In genomic region chr15:23910030-23910429, GRCh38 we compare ENCODE assay signal across 25 cellular contexts.
DNase-seq lines count a peak whose midpoint lies in the region; ATAC-seq, FAIRE-seq and TF ChIP-seq lines count a peak whose summit lies in the region.
"Had no signal": no experiment of that assay in that cellular context is flagged by ENCODE, and none has a peak within 500 bp of the region (broad histone marks: within the 10 kb centered on the region; RNA-seq: fewer than 3 reads in every experiment).

No MANE protein-coding gene starts in this region.

- POLR2A ChIA-PET in H1 (lab: Charles Lee; ENCODE audit: partially characterized antibody) = no interaction called here

- FAIRE-seq in H1 (lab: Jason Lieb, UNC) = no peak
- FAIRE-seq: A549, GM12891, H54 had no signal

- CTCF ChIA-PET in H1 (lab: Charles Lee; ENCODE audit: partially characterized antibody) = interaction anchor here (1.5 kb wide), 1 partner anchor 55 kb away, joined by 3 read pairs; no protein-coding TSS in a partner anchor

- H4K20me1 ChIP-seq in H1 (replicated peaks in 1 of 2; ENCODE audit: control insufficient read depth in 1 of 2, insufficient read depth in 2 of 2, low read length in 2 of 2) = no peaks in the 10 kb centered on the region
- H4K20me1 ChIP-seq: BLaER1 treated with 17β-estradiol and CSF1 and Interleukin-3, amounts not matched to agents 10 nM and 100 nM had no signal

- H3K23ac ChIP-seq in H1 (ENCODE audit: insufficient read length) = no peak overlapping the region
- peak overlapping the region; percentile 17 for H3K23ac ChIP-seq in trophoblast cell (ENCODE audit: low read length)

- H3K9me3 ChIP-seq in H1 (ENCODE audit: insufficient read depth in 2 of 2, low read depth in 1 of 2, low read length in 1 of 2) (peaks cover 23 to 36% of the 10 kb centered on the region in 2 experiments; a peak in 3 of 4 replicates), trophoblast cell (ENCODE audit: insufficient read depth, low read depth, low read length) (peaks cover 4% of the 10 kb centered on the region), spleen (peaks cover 0 to 10% (median 0%) of the 10 kb centered on the region in 8 donors)
- H3K9me3 ChIP-seq: A549, BE2C had no signal

- H3K9ac ChIP-seq in H1 (replicated peaks in 1 of 4; ENCODE audit: extremely low read depth in 1 of 4, low read depth in 3 of 4, low read length in 3 of 4) = no peak overlapping the region
- H3K9ac ChIP-seq in trophoblast cell (ENCODE audit: low read length) = no peak overlapping the region
- H3K9ac ChIP-seq: BLaER1 treated with 17β-estradiol and CSF1 and Interleukin-3, amounts not matched to agents 10 nM and 100 nM had no signal

- TF ChIP-seq POLR2A in H1 (IDR thresholded peaks at IDR 0.05; ENCODE audit: control extremely low read depth in 1 of 2, low read depth in 2 of 2, low read length in 2 of 2) (no peak), spleen (IDR thresholded peaks at IDR 0.05) (no peak)

- intact Hi-C loops in spleen (cut with DNase I; ENCODE audit: low total_unique reads) = no loop called here

- H2BK12ac ChIP-seq in H1 (ENCODE audit: low read depth, low read length) (no peak overlapping the region), trophoblast cell (ENCODE audit: low read length) (no peak overlapping the region)

- H3K36me3 ChIP-seq in H1 (ENCODE audit: control insufficient read depth in 2 of 4, insufficient read depth in 4 of 4, low read length in 3 of 4) (no peaks in the 10 kb centered on the region), trophoblast cell (ENCODE audit: control insufficient read depth in 1 of 2, insufficient read depth in 2 of 2, low read length in 2 of 2) (no peaks in the 10 kb centered on the region), spleen (no peaks in the 10 kb centered on the region)
- H3K36me3 ChIP-seq: BE2C; BLaER1 treated with 17β-estradiol and CSF1 and Interleukin-3, amounts not matched to agents 10 nM and 100 nM had no signal

- no peak for DNase-seq in stimulated activated naive CD8-positive, alpha-beta T cell treated with anti-CD3 and anti-CD28 coated beads, Interleukin-15, amount 100 ng/mL, for 72 hours
- DNase-seq in stimulated activated naive CD8-positive, alpha-beta T cell treated with anti-CD3 and anti-CD28 coated beads, Interleukin-15, Interleukin-2, amounts not matched to agents 100 U/mL and 50 U/mL, for 24 hours = no peak
- DNase-seq in H1 (ENCODE audit: low read depth in 1 of 2, low spot score in 2 of 2) = no peak
- peak; percentile 12 for DNase-seq in iPS-NIHi7 (ENCODE audit: extremely low spot score)
- DNase-seq in trophoblast cell = no peak
- DNase-seq in NCI-H2107 (lab: John Stamatoyannopoulos, UW) = no peak
- DNase-seq in GOT3 (lab: John Stamatoyannopoulos, UW) = no peak
- no peak for DNase-seq in spleen
- DNase-seq: 8988T; ACHN; AML-193; BE2C; Calu3; CD4-positive, alpha-beta T cell; CD8-positive, alpha-beta memory T cell; COR-L47; DMS53; DMS79 treated with DMSO at 0.1 percent for 48 hours; GF-D8; HCEC 1CT had no signal

- peak; percentile 45 to 51 for TF ChIP-seq RAD21 in H1 (IDR thresholded peaks at IDR 0.05 in 1 of 2, conservative IDR thresholded peaks at IDR 0.05 in 1 of 2; ENCODE audit: low read depth in 2 of 2, low read length in 2 of 2)

- H2AK5ac ChIP-seq in H1 (ENCODE audit: low read depth, low read length) = no peak overlapping the region
- H2AK5ac ChIP-seq in trophoblast cell (ENCODE audit: low read length) = no peak overlapping the region

- 71% methylated on average over 2 of the region's 2 CpGs; no CpG with 5 or more reads in 1 of the 2 experiments for WGBS in H1 (ENCODE audit: extremely low coverage in 1 of 2, insufficient coverage in 1 of 2, insufficient read length in 1 of 2, insufficient replicate concordance in 2 of 2, low coverage in 1 of 2, low lambda C conversion rate in 2 of 2, missing lambda C conversion rate in 1 of 2), 2 experiments
- WGBS in trophoblast cell (ENCODE audit: extremely low coverage, insufficient coverage, insufficient read length) = no CpG with 5 or more reads among the region's 2 CpGs
- 32 to 64% (median 41%) methylated on average over 2 of the region's 2 CpGs for WGBS in spleen, 5 donors

- no peaks in the 10 kb centered on the region for H3K79me1 ChIP-seq in H1 (ENCODE audit: low read depth, low read length)
- H3K79me1 ChIP-seq in trophoblast cell (ENCODE audit: low read length) = no peaks in the 10 kb centered on the region

- H2BK5ac ChIP-seq in H1 (ENCODE audit: low read depth, low read length) (no peak overlapping the region), trophoblast cell (ENCODE audit: low read depth, low read length, poor library complexity) (no peak overlapping the region)

- H3K27me3 Mint-ChIP-seq in stimulated activated naive CD8-positive, alpha-beta T cell treated with anti-CD3 and anti-CD28 coated beads, Interleukin-15, amount 100 ng/mL, for 72 hours = no peaks in the 10 kb centered on the region
- H3K27me3 Mint-ChIP-seq: CD4-positive, alpha-beta T cell; CD8-positive, alpha-beta memory T cell had no signal

- H4K12ac ChIP-seq in trophoblast cell (ENCODE audit: low read depth, low read length) = no peak overlapping the region

- H3K18ac ChIP-seq in H1 (ENCODE audit: extremely low read depth, low read length) (no peak overlapping the region), trophoblast cell (ENCODE audit: low read length) (no peak overlapping the region)

- no peaks in the 10 kb centered on the region for H3K23me2 ChIP-seq in H1 (ENCODE audit: low read depth, low read length)

- TF ChIP-seq EP300 in H1 (IDR thresholded peaks at IDR 0.05; ENCODE audit: borderline replicate concordance in 1 of 2, low read depth in 2 of 2, low read length in 2 of 2) = no peak

- H2BK15ac ChIP-seq in H1 (ENCODE audit: low read length) = no peak overlapping the region

- H3K4me2 ChIP-seq in H1 (ENCODE audit: insufficient read depth in 1 of 2, low read depth in 2 of 2, low read length in 2 of 2) (no peak overlapping the region), trophoblast cell (ENCODE audit: low read length) (no peak overlapping the region)
- H3K4me2 ChIP-seq: A549; BLaER1 treated with 17β-estradiol and CSF1 and Interleukin-3, amounts not matched to agents 10 nM and 100 nM had no signal

- H3K27ac ChIP-seq in H1 (ENCODE audit: low read depth, low read length) (no peak overlapping the region), trophoblast cell (ENCODE audit: low read depth, low read length) (no peak overlapping the region), spleen (no peak overlapping the region)
- H3K27ac ChIP-seq: A549; BLaER1 treated with 17β-estradiol and CSF1 and Interleukin-3, amounts not matched to agents 10 nM and 100 nM had no signal

- peaks cover 5% of the 10 kb centered on the region in 2 donors for H3K9me3 Mint-ChIP-seq in stimulated activated naive CD8-positive, alpha-beta T cell treated with anti-CD3 and anti-CD28 coated beads, Interleukin-15, amount 100 ng/mL, for 72 hours

- H4K8ac ChIP-seq in H1 (ENCODE audit: extremely low read depth, insufficient read depth, low read length) (no peak overlapping the region), trophoblast cell (ENCODE audit: low read depth, low read length) (no peak overlapping the region)

- no peaks in the 10 kb centered on the region for H3K4me1 ChIP-seq in H1 (replicated peaks in 1 of 4; ENCODE audit: control insufficient read depth in 3 of 4, insufficient read depth in 4 of 4, low read length in 3 of 4)
- H3K4me1 ChIP-seq in trophoblast cell (ENCODE audit: control insufficient read depth in 1 of 2, insufficient read depth in 2 of 2, low read length in 2 of 2) = peaks cover 0 to 2% of the 10 kb centered on the region in 2 experiments
- no peaks in the 10 kb centered on the region for H3K4me1 ChIP-seq in spleen
- H3K4me1 ChIP-seq: A549, BE2C had no signal

- TF ChIP-seq CTCF in H1 (IDR thresholded peaks at IDR 0.05; ENCODE audit: control extremely low read depth in 1 of 3, insufficient read depth in 1 of 3, low read depth in 1 of 3, low read length in 3 of 3) = peak in 2 of 3 experiments; percentile 12 to 13; a peak in 2 of 4 replicates
- no peak for TF ChIP-seq CTCF in spleen (IDR thresholded peaks at IDR 0.05 in 8 of 11, conservative IDR thresholded peaks at IDR 0.05 in 3 of 11)

- H3K79me2 ChIP-seq in H1 (ENCODE audit: control insufficient read depth in 1 of 2, insufficient read depth in 2 of 2, low read length in 2 of 2) = no peaks in the 10 kb centered on the region
- H3K79me2 ChIP-seq in trophoblast cell (ENCODE audit: control insufficient read depth, insufficient read depth, low read length, poor library complexity) = no peaks in the 10 kb centered on the region

- H2AFZ ChIP-seq in H1 (ENCODE audit: low read length) = no peak overlapping the region
- no peak overlapping the region for H2AFZ ChIP-seq in trophoblast cell (ENCODE audit: insufficient read depth, low read length, poor library complexity)

- H3K4me3 ChIP-seq in H1 (ENCODE audit: extremely low read depth in 1 of 4, insufficient read depth in 2 of 4, low read depth in 3 of 4, low read length in 4 of 4) (no peak overlapping the region), trophoblast cell (ENCODE audit: low read depth, low read length) (no peak overlapping the region), spleen (no peak overlapping the region)
- H3K4me3 ChIP-seq: A549; BLaER1 treated with 17β-estradiol and CSF1 and Interleukin-3, amounts not matched to agents 10 nM and 100 nM had no signal

- no peak overlapping the region for H3K14ac ChIP-seq in H1 (ENCODE audit: insufficient read length)
- H3K14ac ChIP-seq in trophoblast cell (ENCODE audit: low read length) = no peak overlapping the region

- no peak overlapping the region for H2BK20ac ChIP-seq in H1 (ENCODE audit: low read length)

- ATAC-seq in stimulated activated naive CD8-positive, alpha-beta T cell treated with anti-CD3 and anti-CD28 coated beads, Interleukin-15, amount 100 ng/mL, for 72 hours = no peak
- ATAC-seq in stimulated activated naive CD8-positive, alpha-beta T cell treated with anti-CD3 and anti-CD28 coated beads, Interleukin-15, Interleukin-2, amounts not matched to agents 100 U/mL and 50 U/mL, for 24 hours = no peak
- ATAC-seq: A549 had no signal

- H4K91ac ChIP-seq in H1 (replicated peaks; ENCODE audit: insufficient read length, low read length) = no peak overlapping the region
- H4K91ac ChIP-seq in trophoblast cell (ENCODE audit: low read depth, low read length) = no peak overlapping the region

- no peak overlapping the region for H3K4ac ChIP-seq in H1 (replicated peaks; ENCODE audit: insufficient read length, low read depth, low read length)
- no peak overlapping the region for H3K4ac ChIP-seq in trophoblast cell (ENCODE audit: low read depth, low read length)

- H3K56ac ChIP-seq in H1 (replicated peaks; ENCODE audit: insufficient read length, low read depth, low read length) = no peak overlapping the region

- peak overlapping the region; percentile 4 to 19 for H3K27ac Mint-ChIP-seq in stimulated activated naive CD8-positive, alpha-beta T cell treated with anti-CD3 and anti-CD28 coated beads, Interleukin-15, amount 100 ng/mL, for 72 hours
- H3K27ac Mint-ChIP-seq: CD14-positive monocyte; CD4-positive, alpha-beta T cell; CD8-positive, alpha-beta memory T cell had no signal

- H3K27me3 ChIP-seq in H1 (replicated peaks in 1 of 4; ENCODE audit: control insufficient read depth in 3 of 4, extremely low read depth in 1 of 4, insufficient read depth in 3 of 4, low read length in 3 of 4) = no peaks in the 10 kb centered on the region
- H3K27me3 ChIP-seq in trophoblast cell (ENCODE audit: insufficient read depth, low read length) = no peaks in the 10 kb centered on the region
- no peaks in the 10 kb centered on the region for H3K27me3 ChIP-seq in spleen (replicated peaks in 1 of 7)
- H3K27me3 ChIP-seq: BE2C; BLaER1 treated with 17β-estradiol and CSF1 and Interleukin-3, amounts not matched to agents 10 nM and 100 nM had no signal

- no peaks in the 10 kb centered on the region for H3K4me1 Mint-ChIP-seq in stimulated activated naive CD8-positive, alpha-beta T cell treated with anti-CD3 and anti-CD28 coated beads, Interleukin-15, amount 100 ng/mL, for 72 hours
- H3K4me1 Mint-ChIP-seq: CD14-positive monocyte; CD8-positive, alpha-beta memory T cell had no signal

- H2BK120ac ChIP-seq in H1 (replicated peaks; ENCODE audit: low read depth, low read length) (no peak overlapping the region), trophoblast cell (ENCODE audit: insufficient read depth, low read length, poor library complexity) (no peak overlapping the region)

- no peak overlapping the region for H3K4me3 Mint-ChIP-seq in stimulated activated naive CD8-positive, alpha-beta T cell treated with anti-CD3 and anti-CD28 coated beads, Interleukin-15, amount 100 ng/mL, for 72 hours
- H3K4me3 Mint-ChIP-seq: CD14-positive monocyte; CD4-positive, alpha-beta T cell; CD8-positive, alpha-beta memory T cell had no signal

- H4K5ac ChIP-seq in H1 (ENCODE audit: insufficient read length, low read depth, low read length) = no peak overlapping the region

Comparison
In these comparisons a context has a peak if more than half of its experiments do, and no peak if none do; other contexts are left out.
1. CTCF ChIP-seq: peak in H1 (2 of 3); none in spleen (0 of 11).